In genomic region chr10:122323941-122324675, GRCh38 we compare ENCODE assay signal across 19 cellular contexts. TPM values are rescaled to one million over a fixed set of nuclear protein-coding genes. Genes with fewer than 3 reads are reported as not detected.
DNase-seq lines count a peak whose midpoint lies in the region; ATAC-seq and TF ChIP-seq lines count a peak whose summit lies in the region.
"Had no signal": no experiment of that assay in that cellular context is flagged by ENCODE, and none has a peak within 500 bp of the region (broad histone marks: within the 10 kb centered on the region; RNA-seq: fewer than 3 reads in every experiment).

No MANE protein-coding gene starts in this region.

- H4K20me1 ChIP-seq in neural cell (ENCODE audit: insufficient read depth), result no peaks in the 10 kb centered on the region

- H3K9ac ChIP-seq in neural cell (ENCODE audit: low read length) (no peak overlapping the region), mesenchymal stem cell (ENCODE audit: low read length) (no peak overlapping the region)

- TF ChIP-seq RAD21 in neural cell (conservative IDR thresholded peaks at IDR 0.05), result no peak

- no peak overlapping the region for H3K4me3 Mint-ChIP-seq in natural killer cell treated with Interleukin-12 subunit alpha and Interleukin-12 subunit beta and Interleukin-15 and Interleukin-18, amount 100 ng/mL, for 72 hours
- H3K4me3 Mint-ChIP-seq: activated naive CD8-positive, alpha-beta T cell treated with anti-CD3 and anti-CD28 coated beads, Interleukin-2, amount 10 ng/mL, durations not matched to agents 7 days and 5 days had no signal

- TF ChIP-seq EP300 in neural cell (conservative IDR thresholded peaks at IDR 0.05; ENCODE audit: poor library complexity, severe bottlenecking), result no peak

- no peak overlapping the region for H2BK5ac ChIP-seq in mesenchymal stem cell (ENCODE audit: low read depth, low read length, poor library complexity, severe bottlenecking)

- H3K4ac ChIP-seq in mesenchymal stem cell (ENCODE audit: low read depth in 1 of 2, low read length in 2 of 2), result no peak overlapping the region

- no peaks in the 10 kb centered on the region for H3K4me1 Mint-ChIP-seq in natural killer cell treated with Interleukin-12 subunit alpha and Interleukin-12 subunit beta and Interleukin-15 and Interleukin-18, amount 100 ng/mL, for 72 hours (ENCODE audit: low read depth in 2 of 2)
- H3K4me1 Mint-ChIP-seq: activated naive CD8-positive, alpha-beta T cell treated with anti-CD3 and anti-CD28 coated beads, Interleukin-2, amount 10 ng/mL, durations not matched to agents 7 days and 5 days had no signal

- no peak overlapping the region for H2AK5ac ChIP-seq in mesenchymal stem cell (ENCODE audit: low read length, severe bottlenecking)

- H3K27me3 Mint-ChIP-seq in natural killer cell treated with Interleukin-12 subunit alpha and Interleukin-12 subunit beta and Interleukin-15 and Interleukin-18, amount 100 ng/mL, for 72 hours, result peaks cover 50 to 60% of the 10 kb centered on the region in 2 donors

- no peak overlapping the region for H3K4me3 ChIP-seq in ACC112 (ENCODE audit: low read depth, low read length)
- H3K4me3 ChIP-seq in neural cell (ENCODE audit: low read length), result no peak overlapping the region
- H3K4me3 ChIP-seq in mesenchymal stem cell (ENCODE audit: insufficient read depth in 1 of 2, low read depth in 1 of 2, low read length in 2 of 2), result no peak overlapping the region
- H3K4me3 ChIP-seq: thyroid gland had no signal

- no peak overlapping the region for H2BK15ac ChIP-seq in mesenchymal stem cell (ENCODE audit: low read depth, poor library complexity, severe bottlenecking)

- no peak overlapping the region for H2AFZ ChIP-seq in ACC112 (ENCODE audit: low read length, unreplicated experiment)
- no peak overlapping the region for H2AFZ ChIP-seq in neural cell (ENCODE audit: low read depth, low read length)
- no peak overlapping the region for H2AFZ ChIP-seq in mesenchymal stem cell (ENCODE audit: low read depth, low read length)

- no peak overlapping the region for H2BK120ac ChIP-seq in mesenchymal stem cell (ENCODE audit: low read depth, low read length)

- no peak overlapping the region for H2BK12ac ChIP-seq in mesenchymal stem cell (ENCODE audit: low read length in 2 of 2)

- H3K27me3 ChIP-seq in ACC112 (ENCODE audit: insufficient read depth, low read length) (no peaks in the 10 kb centered on the region), neural cell (ENCODE audit: insufficient read depth, low read depth, low read length) (no peaks in the 10 kb centered on the region), mesenchymal stem cell (ENCODE audit: control insufficient read depth in 1 of 2, insufficient read depth in 1 of 2, low read length in 2 of 2) (no peaks in the 10 kb centered on the region)
- H3K27me3 ChIP-seq: thyroid gland had no signal

- no peak overlapping the region for H3K14ac ChIP-seq in mesenchymal stem cell (ENCODE audit: low read length in 2 of 2)

- H3K4me2 ChIP-seq in neural cell (ENCODE audit: low read length) (peak overlapping the region; percentile 1), mesenchymal stem cell (ENCODE audit: low read length, poor library complexity, severe bottlenecking) (no peak overlapping the region)

- no peak overlapping the region for H3K23ac ChIP-seq in mesenchymal stem cell (ENCODE audit: low read length in 2 of 2)

- WGBS in mesenchymal stem cell, result 83% methylated on average over 5 of the region's 5 CpGs

- no peaks in the 10 kb centered on the region for H3K9me3 Mint-ChIP-seq in natural killer cell treated with Interleukin-12 subunit alpha and Interleukin-12 subunit beta and Interleukin-15 and Interleukin-18, amount 100 ng/mL, for 72 hours
- H3K9me3 Mint-ChIP-seq: activated naive CD8-positive, alpha-beta T cell treated with anti-CD3 and anti-CD28 coated beads, Interleukin-2, amount 10 ng/mL, durations not matched to agents 7 days and 5 days had no signal

- H3K27ac Mint-ChIP-seq in natural killer cell treated with Interleukin-12 subunit alpha and Interleukin-12 subunit beta and Interleukin-15 and Interleukin-18, amount 100 ng/mL, for 72 hours, result no peak overlapping the region
- H3K27ac Mint-ChIP-seq: activated naive CD8-positive, alpha-beta T cell treated with anti-CD3 and anti-CD28 coated beads, Interleukin-2, amount 10 ng/mL, durations not matched to agents 7 days and 5 days had no signal

- H3K4me1 ChIP-seq in ACC112 (ENCODE audit: control insufficient read depth, insufficient read depth, low read length, unreplicated experiment) (peaks cover 14% of the 10 kb centered on the region), mesenchymal stem cell (ENCODE audit: control insufficient read depth, insufficient read depth, low read depth, low read length) (peaks cover 3% of the 10 kb centered on the region)
- H3K4me1 ChIP-seq: thyroid gland had no signal

- H3F3A ChIP-seq in neural cell (ENCODE audit: insufficient read depth, low read length, poor library complexity, severe bottlenecking), result no peaks in the 10 kb centered on the region

- no peak for ATAC-seq in natural killer cell treated with Interleukin-12 subunit alpha and Interleukin-12 subunit beta and Interleukin-15 and Interleukin-18, amount 100 ng/mL, for 72 hours
- ATAC-seq: activated CD4-positive, CD25-positive, alpha-beta regulatory T cell treated with anti-CD3 and anti-CD28 coated beads, Interleukin-2, amount 50 U/mL, for 24 hours had no signal

- H3K79me1 ChIP-seq in mesenchymal stem cell (replicated peaks; ENCODE audit: low read length, poor library complexity, severe bottlenecking), result no peaks in the 10 kb centered on the region

- no peak for TF ChIP-seq CTCF in neural cell (IDR thresholded peaks at IDR 0.05; ENCODE audit: poor library complexity, severe bottlenecking)

- peaks cover 4% of the 10 kb centered on the region for H3K36me3 Mint-ChIP-seq in natural killer cell treated with Interleukin-12 subunit alpha and Interleukin-12 subunit beta and Interleukin-15 and Interleukin-18, amount 100 ng/mL, for 72 hours
- H3K36me3 Mint-ChIP-seq: activated naive CD8-positive, alpha-beta T cell treated with anti-CD3 and anti-CD28 coated beads, Interleukin-2, amount 10 ng/mL, durations not matched to agents 7 days and 5 days had no signal

- no peak overlapping the region for H3K18ac ChIP-seq in mesenchymal stem cell (ENCODE audit: low read depth in 1 of 2, low read length in 2 of 2)

- H3K36me3 ChIP-seq in ACC112 (ENCODE audit: insufficient read depth, low read length), result no peaks in the 10 kb centered on the region; the same call in 1 of the 2 replicates
- no peaks in the 10 kb centered on the region for H3K36me3 ChIP-seq in neural cell (ENCODE audit: insufficient read depth, low read length)
- no peaks in the 10 kb centered on the region for H3K36me3 ChIP-seq in mesenchymal stem cell (ENCODE audit: control insufficient read depth in 1 of 2, insufficient read depth in 2 of 2, low read depth in 1 of 2, low read length in 2 of 2)
- H3K36me3 ChIP-seq: thyroid gland had no signal

- no peak overlapping the region for H4K91ac ChIP-seq in mesenchymal stem cell (ENCODE audit: low read length)

- DNase-seq in HPDE6-E6E7 (ENCODE audit: extremely low spot score) (peak; percentile 50), epithelial cell of prostate (ENCODE audit: low read depth, low spot score) (peak; percentile 91), mesenchymal stem cell (no peak), hippocampal formation (lab: John Stamatoyannopoulos, UW) (no peak)
- no peak for DNase-seq in activated CD4-positive, alpha-beta T cell treated with anti-CD3 and anti-CD28 coated beads, Interleukin-2, amount 50 U/mL, for 1 hour
- DNase-seq in natural killer cell treated with Interleukin-12 subunit alpha and Interleukin-12 subunit beta and Interleukin-15 and Interleukin-18, amount 100 ng/mL, for 72 hours (ENCODE audit: low spot score), result no peak
- DNase-seq: activated naive CD8-positive, alpha-beta T cell treated with anti-CD3 and anti-CD28 coated beads, Interleukin-2, amount 10 ng/mL, durations not matched to agents 7 days and 5 days; DMS79; mesendoderm; NCI-H1105 treated with DMSO at 0.1 percent for 48 hours; NCI-H446 treated with DMSO at 0.1 percent for 48 hours; occipital lobe; stimulated activated CD4-positive, alpha-beta T cell treated with anti-CD3 and anti-CD28 coated beads, Interleukin-12 subunit alpha, Interleukin-12 subunit beta, amount 100 ng/mL, for 4 hours; thyroid gland had no signal

- H3K27ac ChIP-seq in ACC112 (ENCODE audit: low read depth, low read length) (peak overlapping the region; percentile 57; the same call in 1 of the 2 replicates), epithelial cell of prostate (peak overlapping the region; percentile 58), neural cell (ENCODE audit: low read length) (peak overlapping the region; percentile 35), mesenchymal stem cell (ENCODE audit: low read length, poor library complexity, severe bottlenecking) (no peak overlapping the region)
- H3K27ac ChIP-seq: thyroid gland had no signal

- no peak overlapping the region for H4K8ac ChIP-seq in mesenchymal stem cell (ENCODE audit: low read length)

- H3K9me3 ChIP-seq in neural cell (ENCODE audit: low read length), result no peaks in the 10 kb centered on the region
- H3K9me3 ChIP-seq in mesenchymal stem cell (ENCODE audit: control insufficient read depth, low read length), result peaks cover 28% of the 10 kb centered on the region
- H3K9me3 ChIP-seq: thyroid gland had no signal

- H3K79me2 ChIP-seq in ACC112 (ENCODE audit: control insufficient read depth, insufficient read depth, low read length, unreplicated experiment) (no peaks in the 10 kb centered on the region), neural cell (replicated peaks; ENCODE audit: insufficient read depth, low read length) (no peaks in the 10 kb centered on the region)

- no peaks in the 10 kb centered on the region for H3K9me2 ChIP-seq in neural cell (ENCODE audit: insufficient read depth, low read length)

TF ChIP-seq in neural cell, 6 proteins besides CTCF, POLR2A, EP300 and RAD21 (continues in another document):
- TF ChIP-seq POLR2AphosphoS5 (IDR thresholded peaks at IDR 0.05), result no peak
- no peak for TF ChIP-seq MXI1 (conservative IDR thresholded peaks at IDR 0.05; ENCODE audit: poor library complexity, severe bottlenecking)

RNA-seq across cellular contexts. Expression of gene PLEKHA1, which starts 50.4 kb away (rescaled TPM):
- polyA plus RNA-seq in neural cell, result 87.7 and 91.9 TPM in 2 replicates
- 55.5 and 64.2 TPM in 2 replicates for polyA minus RNA-seq in neural cell
- 14.3 TPM for polyA plus RNA-seq in mesenchymal stem cell (2013, experiment 1 of 2)
- polyA plus RNA-seq in mesenchymal stem cell (2013, experiment 2 of 2), result 15.1 TPM
- total RNA-seq in natural killer cell treated with Interleukin-12 subunit alpha and Interleukin-12 subunit beta and Interleukin-15 and Interleukin-18, amount 100 ng/mL, for 72 hours, result 1 to 10 TPM; 4.4 to 7.9 TPM

RNA-seq across cellular contexts. Expression of gene BTBD16, which starts 53.0 kb away (rescaled TPM):
- polyA plus RNA-seq in neural cell, result not detected in 2 replicates
- polyA minus RNA-seq in neural cell, result not detected in 2 replicates
- polyA plus RNA-seq in mesenchymal stem cell (2013, experiment 1 of 2), result not detected
- not detected for polyA plus RNA-seq in mesenchymal stem cell (2013, experiment 2 of 2)
- total RNA-seq in natural killer cell treated with Interleukin-12 subunit alpha and Interleukin-12 subunit beta and Interleukin-15 and Interleukin-18, amount 100 ng/mL, for 72 hours, result not detected
- total RNA-seq: activated naive CD8-positive, alpha-beta T cell treated with anti-CD3 and anti-CD28 coated beads, Interleukin-2, amount 10 ng/mL, durations not matched to agents 7 days and 5 days; occipital lobe; T-helper 1 cell treated with Interleukin-12 subunit alpha and Interleukin-12 subunit beta and Interleukin-4 antibody, amounts not matched to agents 30 ng/mL and 1 ng/mL, for 36 hours had no signal
- polyA plus RNA-seq: BJ had no signal

Comparison
In these comparisons a context has a peak if more than half of its experiments do, and no peak if none do; other contexts are left out.
1. DNase-seq: peak in HPDE6-E6E7 (single experiment) and epithelial cell of prostate (single experiment); none in mesenchymal stem cell (single experiment), hippocampal formation (0 of 2), activated CD4-positive, alpha-beta T cell treated with anti-CD3 and anti-CD28 coated beads, Interleukin-2, amount 50 U/mL, for 1 hour (single experiment) and natural killer cell treated with Interleukin-12 subunit alpha and Interleukin-12 subunit beta and Interleukin-15 and Interleukin-18, amount 100 ng/mL, for 72 hours (single experiment).